Comparison of ENCODE assay signal across 2 cellular contexts in genomic region chr1:31218705-31219104, GRCh38.
TF ChIP-seq lines count a peak whose summit lies in the region.

No MANE protein-coding gene starts in this region.

TF ChIP-seq in H1, 55 proteins besides CTCF, POLR2A, EP300 and RAD21:
- no peak for TF ChIP-seq BACH1 (IDR thresholded peaks at IDR 0.05; ENCODE audit: low read length)
- TF ChIP-seq, protein P1, sequence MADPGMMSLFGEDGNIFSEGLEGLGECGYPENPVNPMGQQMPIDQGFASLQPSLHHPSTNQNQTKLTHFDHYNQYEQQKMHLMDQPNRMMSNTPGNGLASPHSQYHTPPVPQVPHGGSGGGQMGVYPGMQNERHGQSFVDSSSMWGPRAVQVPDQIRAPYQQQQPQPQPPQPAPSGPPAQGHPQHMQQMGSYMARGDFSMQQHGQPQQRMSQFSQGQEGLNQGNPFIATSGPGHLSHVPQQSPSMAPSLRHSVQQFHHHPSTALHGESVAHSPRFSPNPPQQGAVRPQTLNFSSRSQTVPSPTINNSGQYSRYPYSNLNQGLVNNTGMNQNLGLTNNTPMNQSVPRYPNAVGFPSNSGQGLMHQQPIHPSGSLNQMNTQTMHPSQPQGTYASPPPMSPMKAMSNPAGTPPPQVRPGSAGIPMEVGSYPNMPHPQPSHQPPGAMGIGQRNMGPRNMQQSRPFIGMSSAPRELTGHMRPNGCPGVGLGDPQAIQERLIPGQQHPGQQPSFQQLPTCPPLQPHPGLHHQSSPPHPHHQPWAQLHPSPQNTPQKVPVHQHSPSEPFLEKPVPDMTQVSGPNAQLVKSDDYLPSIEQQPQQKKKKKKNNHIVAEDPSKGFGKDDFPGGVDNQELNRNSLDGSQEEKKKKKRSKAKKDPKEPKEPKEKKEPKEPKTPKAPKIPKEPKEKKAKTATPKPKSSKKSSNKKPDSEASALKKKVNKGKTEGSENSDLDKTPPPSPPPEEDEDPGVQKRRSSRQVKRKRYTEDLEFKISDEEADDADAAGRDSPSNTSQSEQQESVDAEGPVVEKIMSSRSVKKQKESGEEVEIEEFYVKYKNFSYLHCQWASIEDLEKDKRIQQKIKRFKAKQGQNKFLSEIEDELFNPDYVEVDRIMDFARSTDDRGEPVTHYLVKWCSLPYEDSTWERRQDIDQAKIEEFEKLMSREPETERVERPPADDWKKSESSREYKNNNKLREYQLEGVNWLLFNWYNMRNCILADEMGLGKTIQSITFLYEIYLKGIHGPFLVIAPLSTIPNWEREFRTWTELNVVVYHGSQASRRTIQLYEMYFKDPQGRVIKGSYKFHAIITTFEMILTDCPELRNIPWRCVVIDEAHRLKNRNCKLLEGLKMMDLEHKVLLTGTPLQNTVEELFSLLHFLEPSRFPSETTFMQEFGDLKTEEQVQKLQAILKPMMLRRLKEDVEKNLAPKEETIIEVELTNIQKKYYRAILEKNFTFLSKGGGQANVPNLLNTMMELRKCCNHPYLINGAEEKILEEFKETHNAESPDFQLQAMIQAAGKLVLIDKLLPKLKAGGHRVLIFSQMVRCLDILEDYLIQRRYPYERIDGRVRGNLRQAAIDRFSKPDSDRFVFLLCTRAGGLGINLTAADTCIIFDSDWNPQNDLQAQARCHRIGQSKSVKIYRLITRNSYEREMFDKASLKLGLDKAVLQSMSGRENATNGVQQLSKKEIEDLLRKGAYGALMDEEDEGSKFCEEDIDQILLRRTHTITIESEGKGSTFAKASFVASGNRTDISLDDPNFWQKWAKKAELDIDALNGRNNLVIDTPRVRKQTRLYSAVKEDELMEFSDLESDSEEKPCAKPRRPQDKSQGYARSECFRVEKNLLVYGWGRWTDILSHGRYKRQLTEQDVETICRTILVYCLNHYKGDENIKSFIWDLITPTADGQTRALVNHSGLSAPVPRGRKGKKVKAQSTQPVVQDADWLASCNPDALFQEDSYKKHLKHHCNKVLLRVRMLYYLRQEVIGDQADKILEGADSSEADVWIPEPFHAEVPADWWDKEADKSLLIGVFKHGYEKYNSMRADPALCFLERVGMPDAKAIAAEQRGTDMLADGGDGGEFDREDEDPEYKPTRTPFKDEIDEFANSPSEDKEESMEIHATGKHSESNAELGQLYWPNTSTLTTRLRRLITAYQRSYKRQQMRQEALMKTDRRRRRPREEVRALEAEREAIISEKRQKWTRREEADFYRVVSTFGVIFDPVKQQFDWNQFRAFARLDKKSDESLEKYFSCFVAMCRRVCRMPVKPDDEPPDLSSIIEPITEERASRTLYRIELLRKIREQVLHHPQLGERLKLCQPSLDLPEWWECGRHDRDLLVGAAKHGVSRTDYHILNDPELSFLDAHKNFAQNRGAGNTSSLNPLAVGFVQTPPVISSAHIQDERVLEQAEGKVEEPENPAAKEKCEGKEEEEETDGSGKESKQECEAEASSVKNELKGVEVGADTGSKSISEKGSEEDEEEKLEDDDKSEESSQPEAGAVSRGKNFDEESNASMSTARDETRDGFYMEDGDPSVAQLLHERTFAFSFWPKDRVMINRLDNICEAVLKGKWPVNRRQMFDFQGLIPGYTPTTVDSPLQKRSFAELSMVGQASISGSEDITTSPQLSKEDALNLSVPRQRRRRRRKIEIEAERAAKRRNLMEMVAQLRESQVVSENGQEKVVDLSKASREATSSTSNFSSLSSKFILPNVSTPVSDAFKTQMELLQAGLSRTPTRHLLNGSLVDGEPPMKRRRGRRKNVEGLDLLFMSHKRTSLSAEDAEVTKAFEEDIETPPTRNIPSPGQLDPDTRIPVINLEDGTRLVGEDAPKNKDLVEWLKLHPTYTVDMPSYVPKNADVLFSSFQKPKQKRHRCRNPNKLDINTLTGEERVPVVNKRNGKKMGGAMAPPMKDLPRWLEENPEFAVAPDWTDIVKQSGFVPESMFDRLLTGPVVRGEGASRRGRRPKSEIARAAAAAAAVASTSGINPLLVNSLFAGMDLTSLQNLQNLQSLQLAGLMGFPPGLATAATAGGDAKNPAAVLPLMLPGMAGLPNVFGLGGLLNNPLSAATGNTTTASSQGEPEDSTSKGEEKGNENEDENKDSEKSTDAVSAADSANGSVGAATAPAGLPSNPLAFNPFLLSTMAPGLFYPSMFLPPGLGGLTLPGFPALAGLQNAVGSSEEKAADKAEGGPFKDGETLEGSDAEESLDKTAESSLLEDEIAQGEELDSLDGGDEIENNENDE (IDR thresholded peaks at IDR 0.05; ENCODE audit: insufficient replicate concordance, low read length), result no peak
- TF ChIP-seq YY1 (IDR thresholded peaks at IDR 0.05; ENCODE audit: low read depth, low read length), result no peak
- TF ChIP-seq, protein P2, sequence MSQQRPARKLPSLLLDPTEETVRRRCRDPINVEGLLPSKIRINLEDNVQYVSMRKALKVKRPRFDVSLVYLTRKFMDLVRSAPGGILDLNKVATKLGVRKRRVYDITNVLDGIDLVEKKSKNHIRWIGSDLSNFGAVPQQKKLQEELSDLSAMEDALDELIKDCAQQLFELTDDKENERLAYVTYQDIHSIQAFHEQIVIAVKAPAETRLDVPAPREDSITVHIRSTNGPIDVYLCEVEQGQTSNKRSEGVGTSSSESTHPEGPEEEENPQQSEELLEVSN (IDR thresholded peaks at IDR 0.05), result no peak
- no peak for TF ChIP-seq EZH2 (IDR thresholded peaks at IDR 0.05; ENCODE audit: low read depth, low read length, severe bottlenecking)
- TF ChIP-seq, protein P3, sequence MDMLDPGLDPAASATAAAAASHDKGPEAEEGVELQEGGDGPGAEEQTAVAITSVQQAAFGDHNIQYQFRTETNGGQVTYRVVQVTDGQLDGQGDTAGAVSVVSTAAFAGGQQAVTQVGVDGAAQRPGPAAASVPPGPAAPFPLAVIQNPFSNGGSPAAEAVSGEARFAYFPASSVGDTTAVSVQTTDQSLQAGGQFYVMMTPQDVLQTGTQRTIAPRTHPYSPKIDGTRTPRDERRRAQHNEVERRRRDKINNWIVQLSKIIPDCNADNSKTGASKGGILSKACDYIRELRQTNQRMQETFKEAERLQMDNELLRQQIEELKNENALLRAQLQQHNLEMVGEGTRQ (IDR thresholded peaks at IDR 0.05; ENCODE audit: low read length), result no peak
- no peak for TF ChIP-seq JUND (IDR thresholded peaks at IDR 0.05; ENCODE audit: low read length)
- TF ChIP-seq POU5F1 (IDR thresholded peaks at IDR 0.05; ENCODE audit: low read depth, low read length), result no peak
- TF ChIP-seq SP4 (IDR thresholded peaks at IDR 0.05; ENCODE audit: low read length), result no peak
- no peak for TF ChIP-seq CHD1 (IDR thresholded peaks at IDR 0.05; ENCODE audit: low read depth, low read length)
- TF ChIP-seq TAF1 (IDR thresholded peaks at IDR 0.05; ENCODE audit: low read depth, low read length), result no peak
- no peak for TF ChIP-seq SIRT6 (IDR thresholded peaks at IDR 0.05; ENCODE audit: low read length)
- TF ChIP-seq CREB1 (IDR thresholded peaks at IDR 0.05), result no peak
- TF ChIP-seq RNF2 (IDR thresholded peaks at IDR 0.05; ENCODE audit: borderline replicate concordance, low read depth, low read length, missing control alignments, poor library complexity, severe bottlenecking), result no peak
TF ChIP-seq in H1: peak in this region for 0.

TF ChIP-seq in neural cell, 6 proteins besides CTCF, POLR2A, EP300 and RAD21:
- no peak for TF ChIP-seq TAF1 (IDR thresholded peaks at IDR 0.05; ENCODE audit: low read depth)
- no peak for TF ChIP-seq MXI1 (conservative IDR thresholded peaks at IDR 0.05; ENCODE audit: poor library complexity, severe bottlenecking)
- TF ChIP-seq SMC3 (conservative IDR thresholded peaks at IDR 0.05; ENCODE audit: poor library complexity), result no peak
- no peak for TF ChIP-seq POLR2AphosphoS5 (IDR thresholded peaks at IDR 0.05)
- no peak for TF ChIP-seq EZH2 (IDR thresholded peaks at IDR 0.05; ENCODE audit: borderline replicate concordance, insufficient read depth, low read length, poor library complexity, severe bottlenecking)
- no peak for TF ChIP-seq REST (IDR thresholded peaks at IDR 0.05; ENCODE audit: borderline replicate concordance)
